ENCODE assay signal across 15 cellular contexts in genomic region chr6:51843470-51844390, GRCh38.
DNase-seq lines count a peak whose midpoint lies in the region; ATAC-seq and TF ChIP-seq lines count a peak whose summit lies in the region.
"Had no signal": no experiment of that assay in that cellular context is flagged by ENCODE, and none has a peak within 500 bp of the region (broad histone marks: within the 10 kb centered on the region; RNA-seq: fewer than 3 reads in every experiment).

No MANE protein-coding gene starts in this region.

- H3K9me3 Mint-ChIP-seq in nephron progenitor cell, result peaks cover 4% of the 10 kb centered on the region
- H3K9me3 Mint-ChIP-seq: CD14-positive monocyte had no signal

- ATAC-seq in GM19351 (IDR thresholded peaks at IDR 0.05; ENCODE audit: unreplicated experiment) (no peak), HG03280 (IDR thresholded peaks at IDR 0.05; ENCODE audit: unreplicated experiment) (no peak)
- ATAC-seq: A549 had no signal

- TF ChIP-seq CTCF in 22Rv1 (IDR thresholded peaks at IDR 0.05) (no peak), VCaP (conservative IDR thresholded peaks at IDR 0.05) (no peak), nephron progenitor cell (IDR thresholded peaks at IDR 0.05) (no peak)

- H3K27me3 Mint-ChIP-seq in nephron progenitor cell (ENCODE audit: low read depth, poor library complexity), result peaks cover 8% of the 10 kb centered on the region

- peak overlapping the region; percentile 28 for H3K27ac Mint-ChIP-seq in nephron progenitor cell
- H3K27ac Mint-ChIP-seq: CD14-positive monocyte, HFFc6 had no signal

- H3K4me3 Mint-ChIP-seq in nephron progenitor cell, result no peak overlapping the region
- H3K4me3 Mint-ChIP-seq: CD14-positive monocyte, HFFc6 had no signal

- peak; percentile 15 for DNase-seq in M059J (ENCODE audit: low read depth)
- DNase-seq in nephron progenitor cell, result no peak
- DNase-seq in NCI-H2171 treated with DMSO at 0.1 percent for 48 hours (lab: John Stamatoyannopoulos, UW), result no peak
- no peak for DNase-seq in hippocampal formation (lab: John Stamatoyannopoulos, UW)
- DNase-seq: DMS79, HFFc6, KG1, NCI-H2029 had no signal

- H3K4me1 Mint-ChIP-seq in nephron progenitor cell, result peaks cover 57% of the 10 kb centered on the region
- H3K4me1 Mint-ChIP-seq: CD14-positive monocyte had no signal

- H3K27ac ChIP-seq in 22Rv1 (peak overlapping the region; percentile 49), VCaP (peak overlapping the region; percentile 10; the same call in 1 of the 2 replicates)
- H3K27ac ChIP-seq: A549, HL-60 had no signal

- no peaks in the 10 kb centered on the region for H3K36me3 Mint-ChIP-seq in nephron progenitor cell (ENCODE audit: low read depth)
- H3K36me3 Mint-ChIP-seq: CD14-positive monocyte had no signal
